In genomic region chr11:44579172-44579804, GRCh38 we compare ENCODE assay signal across 17 cellular contexts. TPM values are rescaled to one million over a fixed set of nuclear protein-coding genes. Genes with fewer than 3 reads are reported as not detected.
DNase-seq lines count a peak whose midpoint lies in the region; ATAC-seq and TF ChIP-seq lines count a peak whose summit lies in the region.
"Had no signal": no experiment of that assay in that cellular context is flagged by ENCODE, and none has a peak within 500 bp of the region (broad histone marks: within the 10 kb centered on the region; RNA-seq: fewer than 3 reads in every experiment).

No MANE protein-coding gene starts in this region.

- peaks cover 71% of the 10 kb centered on the region for H3K4me1 Mint-ChIP-seq in activated naive CD4-positive, alpha-beta T cell treated with anti-CD3 and anti-CD28 coated beads, Interleukin-2, amount 50 U/mL, for 24 hours
- H3K4me1 Mint-ChIP-seq in activated naive CD4-positive, alpha-beta T cell treated with anti-CD3 and anti-CD28 coated beads, Interleukin-2, amount 10 ng/mL, durations not matched to agents 7 days and 5 days, result peaks cover 55% of the 10 kb centered on the region

- TF ChIP-seq CTCF in VCaP (conservative IDR thresholded peaks at IDR 0.05) (no peak), heart right ventricle (IDR thresholded peaks at IDR 0.05) (no peak), stomach (IDR thresholded peaks at IDR 0.05) (no peak), GM13977 (IDR thresholded peaks at IDR 0.05; ENCODE audit: extremely low read depth, insufficient read depth, missing control alignments) (no peak)

- H3K27me3 ChIP-seq in heart right ventricle, result no peaks in the 10 kb centered on the region
- no peaks in the 10 kb centered on the region for H3K27me3 ChIP-seq in stomach
- H3K27me3 ChIP-seq: ovary had no signal

- no peak for TF ChIP-seq EP300 in stomach (IDR thresholded peaks at IDR 0.05)

- peaks cover 5 to 66% (median 54%) of the 10 kb centered on the region in 9 donors for H3K4me1 ChIP-seq in heart right ventricle
- peaks cover 37 to 85% (median 78%) of the 10 kb centered on the region in 4 donors for H3K4me1 ChIP-seq in stomach
- H3K4me1 ChIP-seq: Caco-2 had no signal

- peak overlapping the region; percentile 91 for H3K27ac Mint-ChIP-seq in activated naive CD4-positive, alpha-beta T cell treated with anti-CD3 and anti-CD28 coated beads, Interleukin-2, amount 50 U/mL, for 24 hours
- H3K27ac Mint-ChIP-seq in activated naive CD4-positive, alpha-beta T cell treated with anti-CD3 and anti-CD28 coated beads, Interleukin-2, amount 10 ng/mL, durations not matched to agents 7 days and 5 days, result no peak overlapping the region
- H3K27ac Mint-ChIP-seq: HFFc6 had no signal

- 60 to 62% methylated on average over 8 of the region's 8 CpGs for WGBS in heart right ventricle, 2 donors
- WGBS in stomach, 5 donors, result 25 to 48% (median 44%) methylated on average over 6 to 8 of the region's 8 CpGs

- H3K36me3 ChIP-seq in heart right ventricle, result no peaks in the 10 kb centered on the region
- no peaks in the 10 kb centered on the region for H3K36me3 ChIP-seq in stomach
- H3K36me3 ChIP-seq: ovary had no signal

- CTCF ChIA-PET in activated naive CD4-positive, alpha-beta T cell treated with anti-CD3 and anti-CD28 coated beads, Interleukin-2, amount 10 ng/mL, durations not matched to agents 7 days and 5 days (lab: Charles Lee), result no interaction called here

- peaks cover 27% of the 10 kb centered on the region for H3K36me3 Mint-ChIP-seq in activated naive CD4-positive, alpha-beta T cell treated with anti-CD3 and anti-CD28 coated beads, Interleukin-2, amount 50 U/mL, for 24 hours
- peaks cover 42% of the 10 kb centered on the region for H3K36me3 Mint-ChIP-seq in activated naive CD4-positive, alpha-beta T cell treated with anti-CD3 and anti-CD28 coated beads, Interleukin-2, amount 10 ng/mL, durations not matched to agents 7 days and 5 days

- intact Hi-C loops in heart right ventricle (cut with DNase I) (no loop called here), stomach (cut with DNase I; ENCODE audit: low total_unique reads) (no loop called here)

- TF ChIP-seq POLR2A in stomach (IDR thresholded peaks at IDR 0.05), result no peak

- H3K9me3 ChIP-seq in heart right ventricle (peaks cover 0 to 9% (median 0%) of the 10 kb centered on the region in 11 donors), stomach (peaks cover 0 to 4% (median 3%) of the 10 kb centered on the region in 4 donors)
- H3K9me3 ChIP-seq: ovary had no signal

- in situ Hi-C loops in GM13977 (cut with MboI; ENCODE audit: low pct_unique_long_range_greater_than_20kb, low sequenced_read_pairs, unreplicated experiment), result no loop called here

- no peaks in the 10 kb centered on the region for H3K27me3 Mint-ChIP-seq in activated naive CD4-positive, alpha-beta T cell treated with anti-CD3 and anti-CD28 coated beads, Interleukin-2, amount 50 U/mL, for 24 hours
- no peaks in the 10 kb centered on the region for H3K27me3 Mint-ChIP-seq in activated naive CD4-positive, alpha-beta T cell treated with anti-CD3 and anti-CD28 coated beads, Interleukin-2, amount 10 ng/mL, durations not matched to agents 7 days and 5 days
- H3K27me3 Mint-ChIP-seq: stimulated activated naive B cell treated with anti-CD40 and anti-IgM and Interleukin-4, amounts not matched to agents 10 μg/mL and 1 μg/mL and 100 μg/mL, for 72 hours had no signal

- no peaks in the 10 kb centered on the region for H3K9me3 Mint-ChIP-seq in activated naive CD4-positive, alpha-beta T cell treated with anti-CD3 and anti-CD28 coated beads, Interleukin-2, amount 50 U/mL, for 24 hours
- peaks cover 12% of the 10 kb centered on the region for H3K9me3 Mint-ChIP-seq in activated naive CD4-positive, alpha-beta T cell treated with anti-CD3 and anti-CD28 coated beads, Interleukin-2, amount 10 ng/mL, durations not matched to agents 7 days and 5 days
- H3K9me3 Mint-ChIP-seq: stimulated activated naive B cell treated with anti-CD40 and anti-IgM and Interleukin-4, amounts not matched to agents 10 μg/mL and 1 μg/mL and 100 μg/mL, for 72 hours had no signal

- ATAC-seq in heart right ventricle, result peak in 7 of 8 donors; percentile 22 to 61 (median 30)

- peak overlapping the region; percentile 51 for H3K4me3 Mint-ChIP-seq in activated naive CD4-positive, alpha-beta T cell treated with anti-CD3 and anti-CD28 coated beads, Interleukin-2, amount 50 U/mL, for 24 hours
- H3K4me3 Mint-ChIP-seq in activated naive CD4-positive, alpha-beta T cell treated with anti-CD3 and anti-CD28 coated beads, Interleukin-2, amount 10 ng/mL, durations not matched to agents 7 days and 5 days, result no peak overlapping the region
- H3K4me3 Mint-ChIP-seq: dendritic cell treated with granulocyte-macrophage colony-stimulating factor and Interleukin-4, amounts not matched to agents 40 ng/mL and 50 ng/mL, for 4 days; HFFc6 had no signal

- H3K27ac ChIP-seq in VCaP (peak overlapping the region; percentile 95; the same call in 1 of the 2 replicates), heart right ventricle (peak overlapping the region in 7 of 10 donors; percentile 42 to 81 (median 62)), stomach (peak overlapping the region; percentile 23 to 75 (median 38))
- H3K27ac ChIP-seq: ovary had no signal

- no peak overlapping the region for H3K4me3 ChIP-seq in heart right ventricle
- H3K4me3 ChIP-seq in stomach, result no peak overlapping the region
- H3K4me3 ChIP-seq: ovary had no signal

- no peak for DNase-seq in activated naive CD4-positive, alpha-beta T cell treated with anti-CD3 and anti-CD28 coated beads, Interleukin-2, amount 10 ng/mL, durations not matched to agents 7 days and 5 days
- DNase-seq in heart right ventricle, result peak in 1 of 2 donors; percentile 52
- DNase-seq in stomach, result no peak
- DNase-seq in inferior parietal cortex (ENCODE audit: extremely low spot score), result no peak
- DNase-seq in GM13977 (ENCODE audit: low spot score), result no peak
- no peak for DNase-seq in activated CD4-positive, CD25-positive, alpha-beta regulatory T cell (lab: John Stamatoyannopoulos, UW)
- DNase-seq: Caco-2; HFFc6; islet precursor cell; NCI-H2107; NCI-H748 treated with DMSO at 0.1 percent for 48 hours; ovary; small intestine; stimulated activated naive B cell treated with anti-CD40 and anti-IgM and Interleukin-4, amounts not matched to agents 10 μg/mL and 1 μg/mL and 100 μg/mL, for 72 hours had no signal

RNA-seq across cellular contexts. Expression of gene CD82, which starts 13.8 kb away (rescaled TPM):
- total RNA-seq in heart right ventricle (10 to 100 TPM; 25.8 to 66.7 (median 35.2) TPM), stomach (10 to 100 TPM in 4 of 5 donors, under 1 TPM in 1; 0.58 to 49.6 (median 24.6) TPM)
- polyA plus RNA-seq in heart right ventricle (10 to 100 TPM; 18.5 to 70.4 TPM), stomach (10 to 100 TPM in 2 of 3 donors, 1 to 10 TPM in 1; 9.9 to 54.4 (median 45.1) TPM)

Comparison
In these comparisons a context has a peak if more than half of its experiments do, and no peak if none do; other contexts are left out.
1. H3K27ac ChIP-seq: peak in every context shown above with its lines; median percentile 95 in VCaP; 62 in heart right ventricle; 38 in stomach.